15 cellular contexts compared by ENCODE assay signal in the genomic region with DNA sequence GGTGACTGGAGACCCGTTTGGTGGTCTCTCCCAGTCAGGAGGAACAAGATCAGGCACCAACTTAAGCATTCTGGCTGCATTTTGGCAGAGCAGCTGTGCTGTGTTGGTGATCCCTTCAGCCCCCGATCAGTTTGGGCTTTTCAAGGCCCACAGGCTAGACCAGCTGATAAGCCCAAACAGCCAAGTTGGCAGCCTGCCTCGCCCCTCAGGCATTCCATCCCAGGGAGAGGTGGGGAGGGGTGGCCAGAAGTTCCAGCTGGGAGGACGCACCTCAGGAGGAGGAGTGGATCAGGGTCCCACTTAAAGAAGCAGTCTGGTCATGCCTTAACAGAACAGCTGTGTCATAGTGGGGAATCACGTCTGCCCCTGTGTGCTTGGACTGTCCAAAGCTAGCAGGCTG.
DNase-seq lines count a peak whose midpoint lies in the region; ATAC-seq and TF ChIP-seq lines count a peak whose summit lies in the region.
"Had no signal": no experiment of that assay in that cellular context is flagged by ENCODE, and none has a peak within 500 bp of the region (broad histone marks: within the 10 kb centered on the region; RNA-seq: fewer than 3 reads in every experiment).

No MANE protein-coding gene starts in this region.

- no peak overlapping the region for H4K8ac ChIP-seq in IMR-90 (ENCODE audit: low read depth in 2 of 2, low read length in 2 of 2)

- H3K9me1 ChIP-seq in IMR-90 (ENCODE audit: insufficient read depth, low read length) = no peaks in the 10 kb centered on the region; the same call in 1 of the 2 replicates

- no peak overlapping the region for H4K5ac ChIP-seq in IMR-90 (ENCODE audit: low read depth, low read length)

- H3K4me1 ChIP-seq in IMR-90 (ENCODE audit: control insufficient read depth, insufficient read depth, low read length) (no peaks in the 10 kb centered on the region), SJCRH30 (peaks cover 15% of the 10 kb centered on the region; the same call in 1 of the 2 replicates)

- no peak overlapping the region for H3K56ac ChIP-seq in IMR-90 (ENCODE audit: extremely low read depth, insufficient read depth, low read length)

- H3K27me3 ChIP-seq in IMR-90 (ENCODE audit: control insufficient read depth, insufficient read depth, low read length) = peaks cover 2% of the 10 kb centered on the region; the same call in 1 of the 2 replicates
- no peaks in the 10 kb centered on the region for H3K27me3 ChIP-seq in SJCRH30

- no peak overlapping the region for H3K14ac ChIP-seq in IMR-90 (replicated peaks; ENCODE audit: low read depth, low read length)

- no peak overlapping the region for H3K23ac ChIP-seq in IMR-90 (ENCODE audit: low read depth, low read length)

- H4K91ac ChIP-seq in IMR-90 (ENCODE audit: insufficient read depth, low read depth, low read length) = no peak overlapping the region

- peaks cover 7% of the 10 kb centered on the region for H3K9me3 ChIP-seq in IMR-90 (ENCODE audit: control insufficient read depth, insufficient read depth, low read length)
- no peaks in the 10 kb centered on the region; the same call in 1 of the 2 replicates for H3K9me3 ChIP-seq in SJCRH30 (replicated peaks)

- no peaks in the 10 kb centered on the region; the same call in 1 of the 2 replicates for H4K20me1 ChIP-seq in IMR-90 (ENCODE audit: insufficient read depth, low read length)

- no peak for DNase-seq in IMR-90
- peak; percentile 85 to 87 for DNase-seq in SJCRH30
- peak; percentile 23 for DNase-seq in left cardiac atrium
- no peak for DNase-seq in sciatic nerve (ENCODE audit: low spot score)
- no peak for DNase-seq in HuH-7 (ENCODE audit: low spot score)
- DNase-seq: CD4-positive, alpha-beta memory T cell; HFFc6; Karpas-422; MV-4-11; NCI-H1417 treated with DMSO at 0.1 percent for 48 hours; NCI-H2029; NCI-H2171 treated with DMSO at 0.1 percent for 48 hours; NCI-H524 had no signal

- no peak overlapping the region for H3K4ac ChIP-seq in IMR-90 (ENCODE audit: low read depth, low read length)

- no peak overlapping the region for H2AFZ ChIP-seq in IMR-90 (replicated peaks; ENCODE audit: low read length, poor library complexity)

- no peak overlapping the region for H2BK5ac ChIP-seq in IMR-90 (ENCODE audit: low read depth, low read length, poor library complexity, severe bottlenecking)

- no peak overlapping the region for H3K4me3 ChIP-seq in IMR-90 (ENCODE audit: insufficient read depth, low read depth, low read length)
- no peak overlapping the region for H3K4me3 ChIP-seq in SJCRH30

- POLR2A ChIA-PET in IMR-90 (lab: Charles Lee; ENCODE audit: unreplicated experiment) = no interaction called here

- no peak overlapping the region for H2BK20ac ChIP-seq in IMR-90 (ENCODE audit: low read depth, low read length)

- 38% methylated on average over 2 of the region's 5 CpGs; no CpG with 5 or more reads in 1 of the 2 experiments for WGBS in IMR-90 (ENCODE audit: extremely low coverage in 2 of 2, insufficient read length in 1 of 2), 2 experiments

- CTCF ChIA-PET in IMR-90 (lab: Yijun Ruan, JAX) = no interaction called here

- no peak overlapping the region for H2AK9ac ChIP-seq in IMR-90 (replicated peaks; ENCODE audit: low read depth, low read length, poor library complexity)

- in situ Hi-C loops in IMR-90 (cut with MboI; ENCODE audit: low sequenced_read_pairs) = no loop called here

- TF ChIP-seq POLR2A in IMR-90 (IDR thresholded peaks at IDR 0.05; ENCODE audit: low read depth, low read length) = no peak

- no peak overlapping the region for H3K18ac ChIP-seq in IMR-90 (ENCODE audit: low read depth, low read length)

- ATAC-seq in IMR-90 (ENCODE audit: low read depth) = peak; percentile 35
- ATAC-seq in left cardiac atrium = peak; percentile 53 to 57
- peak; percentile 44 for ATAC-seq in sciatic nerve
- ATAC-seq in HG02623 (IDR thresholded peaks at IDR 0.05; ENCODE audit: unreplicated experiment) = no peak
- no peak for ATAC-seq in HG02852 (IDR thresholded peaks at IDR 0.05; ENCODE audit: unreplicated experiment)

- no peaks in the 10 kb centered on the region for H3K36me3 ChIP-seq in IMR-90 (ENCODE audit: control insufficient read depth, insufficient read depth, low read length)
- H3K36me3 ChIP-seq in SJCRH30 = no peaks in the 10 kb centered on the region

- H2BK120ac ChIP-seq in IMR-90 (ENCODE audit: low read depth, low read length) = no peak overlapping the region

- H3K27ac ChIP-seq in IMR-90 (ENCODE audit: insufficient read depth, low read length) (no peak overlapping the region), SJCRH30 (peak overlapping the region; percentile 22)

- no peak overlapping the region for H2AK5ac ChIP-seq in IMR-90 (ENCODE audit: low read depth, low read length)

- H2BK15ac ChIP-seq in IMR-90 (ENCODE audit: low read depth, low read length) = no peak overlapping the region

- dilution Hi-C loops in IMR-90 (cut with HindIII; ENCODE audit: low sequenced_read_pairs, unreplicated experiment) = no loop called here

- no peak for TF ChIP-seq RAD21 in IMR-90 (IDR thresholded peaks at IDR 0.05; ENCODE audit: low read length)

- TF ChIP-seq CTCF in IMR-90 (conservative IDR thresholded peaks at IDR 0.05; ENCODE audit: low read depth, low read length) = no peak

- no peak overlapping the region for H3K4me2 ChIP-seq in IMR-90 (ENCODE audit: low read depth, low read length)

- no peak overlapping the region for H3K9ac ChIP-seq in IMR-90 (ENCODE audit: low read depth, low read length)

- intact Hi-C loops in IMR-90 (cut with micrococcal nuclease) = no loop called here
- intact Hi-C loops in left cardiac atrium (cut with DNase I) = no loop called here
- intact Hi-C loops in sciatic nerve (cut with DNase I) = no loop called here

- BruUV-seq in IMR-90 (replicated peaks; lab: Mats Ljungman, UMichigan) = no TSS peak

- no peaks in the 10 kb centered on the region for H3K79me1 ChIP-seq in IMR-90 (ENCODE audit: low read depth in 1 of 2, low read length in 2 of 2)

TF ChIP-seq in IMR-90, 13 proteins besides CTCF, POLR2A, EP300 and RAD21:
- no peak for TF ChIP-seq CEBPB (IDR thresholded peaks at IDR 0.05; ENCODE audit: low read depth, low read length)
- no peak for TF ChIP-seq BHLHE40 (IDR thresholded peaks at IDR 0.05; ENCODE audit: low read depth, low read length)
- TF ChIP-seq RFX5 (IDR thresholded peaks at IDR 0.05; ENCODE audit: low read depth, low read length) = no peak
- no peak for TF ChIP-seq MXI1 (IDR thresholded peaks at IDR 0.05; ENCODE audit: borderline replicate concordance, low read depth, low read length)
- no peak for TF ChIP-seq RCOR1 (IDR thresholded peaks at IDR 0.05; ENCODE audit: insufficient replicate concordance, low read length)
- no peak for TF ChIP-seq FOS (IDR thresholded peaks at IDR 0.05; ENCODE audit: low read depth, low read length)
- no peak for TF ChIP-seq NFE2L2 (IDR thresholded peaks at IDR 0.05; ENCODE audit: low read depth, low read length)
- no peak for TF ChIP-seq CHD1 (IDR thresholded peaks at IDR 0.05; ENCODE audit: low read depth, low read length)
- TF ChIP-seq, protein P1, sequence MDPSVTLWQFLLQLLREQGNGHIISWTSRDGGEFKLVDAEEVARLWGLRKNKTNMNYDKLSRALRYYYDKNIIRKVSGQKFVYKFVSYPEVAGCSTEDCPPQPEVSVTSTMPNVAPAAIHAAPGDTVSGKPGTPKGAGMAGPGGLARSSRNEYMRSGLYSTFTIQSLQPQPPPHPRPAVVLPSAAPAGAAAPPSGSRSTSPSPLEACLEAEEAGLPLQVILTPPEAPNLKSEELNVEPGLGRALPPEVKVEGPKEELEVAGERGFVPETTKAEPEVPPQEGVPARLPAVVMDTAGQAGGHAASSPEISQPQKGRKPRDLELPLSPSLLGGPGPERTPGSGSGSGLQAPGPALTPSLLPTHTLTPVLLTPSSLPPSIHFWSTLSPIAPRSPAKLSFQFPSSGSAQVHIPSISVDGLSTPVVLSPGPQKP (IDR thresholded peaks at IDR 0.05; ENCODE audit: borderline replicate concordance, low read depth, low read length) = no peak
- TF ChIP-seq SMC3 (IDR thresholded peaks at IDR 0.05; ENCODE audit: low read depth, low read length) = no peak
- TF ChIP-seq, protein P2, sequence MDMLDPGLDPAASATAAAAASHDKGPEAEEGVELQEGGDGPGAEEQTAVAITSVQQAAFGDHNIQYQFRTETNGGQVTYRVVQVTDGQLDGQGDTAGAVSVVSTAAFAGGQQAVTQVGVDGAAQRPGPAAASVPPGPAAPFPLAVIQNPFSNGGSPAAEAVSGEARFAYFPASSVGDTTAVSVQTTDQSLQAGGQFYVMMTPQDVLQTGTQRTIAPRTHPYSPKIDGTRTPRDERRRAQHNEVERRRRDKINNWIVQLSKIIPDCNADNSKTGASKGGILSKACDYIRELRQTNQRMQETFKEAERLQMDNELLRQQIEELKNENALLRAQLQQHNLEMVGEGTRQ (IDR thresholded peaks at IDR 0.05; ENCODE audit: low read depth, low read length) = no peak
- TF ChIP-seq MAZ (IDR thresholded peaks at IDR 0.05; ENCODE audit: borderline replicate concordance, low read depth, low read length) = no peak
- no peak for TF ChIP-seq MAFK (IDR thresholded peaks at IDR 0.05; ENCODE audit: low read depth, low read length)
TF ChIP-seq in IMR-90: peak in this region for 0.

Comparison
In these comparisons a context has a peak if more than half of its experiments do, and no peak if none do; other contexts are left out.
1. ATAC-seq: peak in IMR-90 (single experiment), left cardiac atrium (2 of 2) and sciatic nerve (single experiment); none in HG02623 (single experiment) and HG02852 (single experiment).
2. DNase-seq: peak in SJCRH30 (2 of 2) and left cardiac atrium (single experiment); none in IMR-90 (single experiment), sciatic nerve (single experiment) and HuH-7 (single experiment).